11 cellular contexts compared by ENCODE assay signal in genomic region chr20:50304883-50305635, GRCh38.
DNase-seq lines count a peak whose midpoint lies in the region; ATAC-seq and TF ChIP-seq lines count a peak whose summit lies in the region.
"Had no signal": no experiment of that assay in that cellular context is flagged by ENCODE, and none has a peak within 500 bp of the region (broad histone marks: within the 10 kb centered on the region; RNA-seq: fewer than 3 reads in every experiment).

No MANE protein-coding gene starts in this region.

- TF ChIP-seq CTCF in IMR-90 (conservative IDR thresholded peaks at IDR 0.05; ENCODE audit: low read depth, low read length) (no peak), lung (IDR thresholded peaks at IDR 0.05; ENCODE audit: control extremely low read depth, extremely low read depth) (no peak)

- H2AK9ac ChIP-seq in IMR-90 (replicated peaks; ENCODE audit: low read depth, low read length, poor library complexity), result peak overlapping the region; percentile 94

- H3K36me3 ChIP-seq in IMR-90 (ENCODE audit: control insufficient read depth, insufficient read depth, low read length) (no peaks in the 10 kb centered on the region), duodenal mucosa (ENCODE audit: control insufficient read depth in 1 of 2, insufficient read depth in 2 of 2, low read length in 2 of 2) (no peaks in the 10 kb centered on the region), lung (ENCODE audit: control insufficient read depth in 2 of 2, insufficient read depth in 2 of 2, low read length in 2 of 2) (no peaks in the 10 kb centered on the region)
- H3K36me3 ChIP-seq: HAP-1, SJSA1 had no signal

- TF ChIP-seq RAD21 in IMR-90 (IDR thresholded peaks at IDR 0.05; ENCODE audit: low read length), result peak; percentile 8; the same call in 1 of the 2 replicates

- peak overlapping the region; percentile 99 for H2BK20ac ChIP-seq in IMR-90 (ENCODE audit: low read depth, low read length)

- peak overlapping the region; percentile 89 for H3K23ac ChIP-seq in IMR-90 (ENCODE audit: low read depth, low read length)

- peaks cover 28% of the 10 kb centered on the region for H3K9me1 ChIP-seq in IMR-90 (ENCODE audit: insufficient read depth, low read length)

- H3K14ac ChIP-seq in IMR-90 (replicated peaks; ENCODE audit: low read depth, low read length), result peak overlapping the region; percentile 96

- in situ Hi-C loops in IMR-90 (cut with MboI; ENCODE audit: low sequenced_read_pairs), result loop anchor here (5.0 kb wide), 1 partner anchor 113 kb away; the partner anchor contains the start of gene CEBPB

- no TSS peak for BruUV-seq in IMR-90 (replicated peaks; lab: Mats Ljungman, UMichigan)

- H3K9ac ChIP-seq in IMR-90 (ENCODE audit: low read depth, low read length) (peak overlapping the region; percentile 70), duodenal mucosa (ENCODE audit: low read depth in 1 of 2, low read length in 2 of 2) (peak overlapping the region; percentile 32 to 41)
- H3K9ac ChIP-seq: KMS-11 had no signal

- intact Hi-C loops in IMR-90 (cut with micrococcal nuclease), result loop anchor here (2.0 to 5.0 kb wide), 3 partner anchors 18 to 157 kb away; no protein-coding TSS in a partner anchor

- H3K56ac ChIP-seq in IMR-90 (ENCODE audit: extremely low read depth, insufficient read depth, low read length), result peak overlapping the region; percentile 88

- ATAC-seq in IMR-90 (ENCODE audit: low read depth) (peak; percentile 75), lung (ENCODE audit: insufficient read depth, low FRiP score) (peak; percentile 44), HG03469 (IDR thresholded peaks at IDR 0.05; ENCODE audit: unreplicated experiment) (no peak), HG02678 (IDR thresholded peaks at IDR 0.05; ENCODE audit: unreplicated experiment) (no peak)

- H4K20me1 ChIP-seq in IMR-90 (ENCODE audit: insufficient read depth, low read length), result no peaks in the 10 kb centered on the region

- peaks cover 0 to 52% of the 10 kb centered on the region in 2 experiments; a peak in 2 of 4 replicates for H3K79me1 ChIP-seq in IMR-90 (ENCODE audit: low read depth in 1 of 2, low read length in 2 of 2)

- dilution Hi-C loops in IMR-90 (cut with HindIII; ENCODE audit: low sequenced_read_pairs, unreplicated experiment), result no loop called here

- no peak for TF ChIP-seq POLR2A in IMR-90 (IDR thresholded peaks at IDR 0.05; ENCODE audit: low read depth, low read length)

- H2BK15ac ChIP-seq in IMR-90 (ENCODE audit: low read depth, low read length), result peak overlapping the region; percentile 99

- 31% methylated on average over 9 of the region's 14 CpGs; no CpG with 5 or more reads in 1 of the 2 experiments for WGBS in IMR-90 (ENCODE audit: extremely low coverage in 2 of 2, insufficient read length in 1 of 2), 2 experiments
- WGBS in lung, 2 donors, result 81 to 89% methylated on average over 14 of the region's 14 CpGs

- CTCF ChIA-PET in IMR-90 (lab: Yijun Ruan, JAX), result interaction anchor here (0.6 to 1.2 kb wide), 4 partner anchors 20 to 144 kb away, joined by 3 to 5 read pairs (median 3); no protein-coding TSS in a partner anchor

- DNase-seq in IMR-90 (peak; percentile 99), lung (ENCODE audit: low spot score) (peak; percentile 60), NCI-H2171 (lab: John Stamatoyannopoulos, UW) (no peak)
- DNase-seq in activated naive CD4-positive, alpha-beta T cell (lab: John Stamatoyannopoulos, UW), result no peak

- peak overlapping the region; percentile 100 for H4K91ac ChIP-seq in IMR-90 (ENCODE audit: insufficient read depth, low read depth, low read length)

- H3K9me3 ChIP-seq in IMR-90 (ENCODE audit: control insufficient read depth, insufficient read depth, low read length), result no peaks in the 10 kb centered on the region
- no peaks in the 10 kb centered on the region for H3K9me3 ChIP-seq in duodenal mucosa (ENCODE audit: control insufficient read depth in 1 of 2, low read length in 2 of 2)
- no peaks in the 10 kb centered on the region for H3K9me3 ChIP-seq in lung (ENCODE audit: control insufficient read depth in 2 of 2, insufficient read depth in 1 of 2, low read length in 1 of 2)
- H3K9me3 ChIP-seq: HAP-1, SJSA1 had no signal

- H3K27ac ChIP-seq in IMR-90 (ENCODE audit: insufficient read depth, low read length), result peak overlapping the region; percentile 91
- peak overlapping the region; percentile 81 for H3K27ac ChIP-seq in duodenal mucosa (ENCODE audit: low read depth, low read length)
- peak overlapping the region; percentile 55 to 85 for H3K27ac ChIP-seq in lung (ENCODE audit: low read depth in 1 of 2, low read length in 1 of 2)
- peak overlapping the region; percentile 19 for H3K27ac ChIP-seq in temporal lobe (ENCODE audit: low read depth, low read length)
- H3K27ac ChIP-seq: KMS-11 had no signal

- no peak overlapping the region for H3K4me3 ChIP-seq in IMR-90 (ENCODE audit: insufficient read depth, low read depth, low read length)
- no peak overlapping the region for H3K4me3 ChIP-seq in duodenal mucosa (ENCODE audit: low read depth in 1 of 2, low read length in 2 of 2)
- no peak overlapping the region for H3K4me3 ChIP-seq in lung
- H3K4me3 ChIP-seq: HAP-1, SJSA1 had no signal

- peak overlapping the region; percentile 92 for H4K5ac ChIP-seq in IMR-90 (ENCODE audit: low read depth, low read length)

- H4K8ac ChIP-seq in IMR-90 (ENCODE audit: low read depth in 2 of 2, low read length in 2 of 2), result peak overlapping the region; percentile 90 to 94

- H2AK5ac ChIP-seq in IMR-90 (ENCODE audit: low read depth, low read length), result peak overlapping the region; percentile 99

- no peaks in the 10 kb centered on the region for H3K27me3 ChIP-seq in IMR-90 (ENCODE audit: control insufficient read depth, insufficient read depth, low read length)
- no peaks in the 10 kb centered on the region for H3K27me3 ChIP-seq in duodenal mucosa (ENCODE audit: control insufficient read depth in 1 of 2, insufficient read depth in 2 of 2, low read length in 2 of 2)
- H3K27me3 ChIP-seq in lung (ENCODE audit: control insufficient read depth, insufficient read depth), result no peaks in the 10 kb centered on the region
- H3K27me3 ChIP-seq: SJSA1 had no signal

- H3K4me1 ChIP-seq in IMR-90 (ENCODE audit: control insufficient read depth, insufficient read depth, low read length), result peaks cover 55% of the 10 kb centered on the region
- peaks cover 42 to 48% of the 10 kb centered on the region in 2 donors for H3K4me1 ChIP-seq in duodenal mucosa (ENCODE audit: control insufficient read depth in 1 of 2, insufficient read depth in 2 of 2, low read length in 2 of 2)
- peaks cover 0 to 19% of the 10 kb centered on the region in 2 donors for H3K4me1 ChIP-seq in lung (ENCODE audit: control insufficient read depth in 2 of 2, insufficient read depth in 2 of 2, low read length in 2 of 2)
- H3K4me1 ChIP-seq: HAP-1 had no signal

- H3K18ac ChIP-seq in IMR-90 (ENCODE audit: low read depth, low read length), result peak overlapping the region; percentile 91

- H2BK5ac ChIP-seq in IMR-90 (ENCODE audit: low read depth, low read length, poor library complexity, severe bottlenecking), result peak overlapping the region; percentile 93

- peak overlapping the region; percentile 85 for H2AFZ ChIP-seq in IMR-90 (replicated peaks; ENCODE audit: low read length, poor library complexity)

- peak overlapping the region; percentile 99 for H2BK120ac ChIP-seq in IMR-90 (ENCODE audit: low read depth, low read length)

- no peak overlapping the region for H3K4me2 ChIP-seq in IMR-90 (ENCODE audit: low read depth, low read length)
- H3K4me2 ChIP-seq: KMS-11 had no signal

- POLR2A ChIA-PET in IMR-90 (lab: Charles Lee; ENCODE audit: unreplicated experiment), result interaction anchor here (0.6 to 2.1 kb wide), 2 partner anchors 20 to 29 kb away, joined by 3 to 10 read pairs; no protein-coding TSS in a partner anchor

- H3K4ac ChIP-seq in IMR-90 (ENCODE audit: low read depth, low read length), result peak overlapping the region; percentile 99

TF ChIP-seq in IMR-90, 13 proteins besides CTCF, POLR2A, EP300 and RAD21:
- TF ChIP-seq RFX5 (IDR thresholded peaks at IDR 0.05; ENCODE audit: low read depth, low read length) (no peak), MAZ (IDR thresholded peaks at IDR 0.05; ENCODE audit: borderline replicate concordance, low read depth, low read length) (peak; percentile 84), FOS (IDR thresholded peaks at IDR 0.05; ENCODE audit: low read depth, low read length) (peak; percentile 76; the same call in 1 of the 2 replicates), MXI1 (IDR thresholded peaks at IDR 0.05; ENCODE audit: borderline replicate concordance, low read depth, low read length) (peak; percentile 97), MAFK (IDR thresholded peaks at IDR 0.05; ENCODE audit: low read depth, low read length) (no peak), CEBPB (IDR thresholded peaks at IDR 0.05; ENCODE audit: low read depth, low read length) (no peak), NFE2L2 (IDR thresholded peaks at IDR 0.05; ENCODE audit: low read depth, low read length) (peak; percentile 56; the same call in 1 of the 2 replicates), CHD1 (IDR thresholded peaks at IDR 0.05; ENCODE audit: low read depth, low read length) (peak; percentile 34; the same call in 1 of the 2 replicates), USF2 (IDR thresholded peaks at IDR 0.05; ENCODE audit: low read depth, low read length) (peak; percentile 86), RCOR1 (IDR thresholded peaks at IDR 0.05; ENCODE audit: insufficient replicate concordance, low read length) (peak; percentile 40), BHLHE40 (IDR thresholded peaks at IDR 0.05; ENCODE audit: low read depth, low read length) (peak; percentile 85), SMC3 (IDR thresholded peaks at IDR 0.05; ENCODE audit: low read depth, low read length) (peak; percentile 28; the same call in 1 of the 2 replicates)
- TF ChIP-seq, protein P1, sequence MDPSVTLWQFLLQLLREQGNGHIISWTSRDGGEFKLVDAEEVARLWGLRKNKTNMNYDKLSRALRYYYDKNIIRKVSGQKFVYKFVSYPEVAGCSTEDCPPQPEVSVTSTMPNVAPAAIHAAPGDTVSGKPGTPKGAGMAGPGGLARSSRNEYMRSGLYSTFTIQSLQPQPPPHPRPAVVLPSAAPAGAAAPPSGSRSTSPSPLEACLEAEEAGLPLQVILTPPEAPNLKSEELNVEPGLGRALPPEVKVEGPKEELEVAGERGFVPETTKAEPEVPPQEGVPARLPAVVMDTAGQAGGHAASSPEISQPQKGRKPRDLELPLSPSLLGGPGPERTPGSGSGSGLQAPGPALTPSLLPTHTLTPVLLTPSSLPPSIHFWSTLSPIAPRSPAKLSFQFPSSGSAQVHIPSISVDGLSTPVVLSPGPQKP (IDR thresholded peaks at IDR 0.05; ENCODE audit: borderline replicate concordance, low read depth, low read length), result no peak
TF ChIP-seq in IMR-90: peak in this region for 9.

Comparison
In these comparisons a context has a peak if more than half of its experiments do, and no peak if none do; other contexts are left out.
1. ATAC-seq: peak in IMR-90 (single experiment) and lung (single experiment); none in HG03469 (single experiment) and HG02678 (single experiment).
2. DNase-seq: peak in IMR-90 (single experiment) and lung (single experiment); none in activated naive CD4-positive, alpha-beta T cell (0 of 4) and NCI-H2171 (single experiment).
3. H3K27ac ChIP-seq: peak in every context shown above with its lines; median percentile 91 in IMR-90; 81 in duodenal mucosa; 70 in lung; 19 in temporal lobe.